9 cellular contexts compared by ENCODE assay signal in the genomic region with DNA sequence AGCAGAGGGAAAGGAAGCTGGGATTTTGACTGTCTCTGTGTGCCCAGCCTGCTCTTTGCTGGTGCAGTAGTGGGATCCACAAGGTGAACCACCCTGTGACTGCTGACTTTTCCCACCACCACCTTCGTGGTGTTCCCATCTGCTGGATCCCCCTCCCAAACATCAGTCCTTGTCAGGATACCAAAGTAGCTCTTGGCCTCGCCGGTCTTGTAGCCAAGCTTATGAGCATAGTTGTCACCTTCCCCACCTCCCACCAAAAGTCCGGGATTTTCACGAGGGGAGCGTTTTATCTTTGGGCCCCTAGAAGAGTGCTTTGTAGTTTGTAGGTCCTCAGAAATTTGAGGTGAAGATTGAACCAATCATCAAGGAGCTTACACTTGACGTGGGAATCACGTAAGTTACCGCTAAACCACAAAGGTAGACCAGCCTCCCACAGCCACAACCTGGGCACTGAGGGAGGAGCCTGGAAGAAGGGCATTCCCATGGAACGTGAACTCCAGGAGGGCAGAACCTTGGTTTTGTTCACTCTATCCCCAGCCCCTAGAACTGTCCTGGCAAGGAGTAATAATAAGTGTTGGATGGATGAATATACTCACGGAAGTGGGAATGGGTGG. TPM values are rescaled to one million over a fixed set of nuclear protein-coding genes. Genes with fewer than 3 reads are reported as not detected.
DNase-seq lines count a peak whose midpoint lies in the region; ATAC-seq and TF ChIP-seq lines count a peak whose summit lies in the region.
"Had no signal": no experiment of that assay in that cellular context is flagged by ENCODE, and none has a peak within 500 bp of the region (broad histone marks: within the 10 kb centered on the region; RNA-seq: fewer than 3 reads in every experiment).

No MANE protein-coding gene starts in this region.

- no peak for TF ChIP-seq CTCF in VCaP (conservative IDR thresholded peaks at IDR 0.05)
- no peak for TF ChIP-seq CTCF in gastroesophageal sphincter (IDR thresholded peaks at IDR 0.05)

- no peak overlapping the region for H3K27ac Mint-ChIP-seq in stimulated activated memory B cell treated with anti-CD40 and anti-IgM and Interleukin-4, amounts not matched to agents 10 μg/mL and 1 μg/mL and 100 μg/mL, for 72 hours

- peaks cover 0 to 67% (median 22%) of the 10 kb centered on the region in 3 donors for H3K4me1 ChIP-seq in gastroesophageal sphincter

- H3K4me3 ChIP-seq in gastroesophageal sphincter: peak overlapping the region; percentile 95 to 97

- H3K27ac ChIP-seq in VCaP (peak overlapping the region; percentile 95), gastroesophageal sphincter (peak overlapping the region in 3 of 4 donors; percentile 93 to 94 (median 94))

- H3K9me3 Mint-ChIP-seq in stimulated activated memory B cell treated with anti-CD40 and anti-IgM and Interleukin-4, amounts not matched to agents 10 μg/mL and 1 μg/mL and 100 μg/mL, for 72 hours: no peaks in the 10 kb centered on the region

- DNase-seq in NCI-H2227 (lab: John Stamatoyannopoulos, UW; ENCODE audit: unreplicated experiment): peak; percentile 9
- DNase-seq in NCI-H2227 treated with DMSO at 0.1 percent for 48 hours (lab: John Stamatoyannopoulos, UW): no peak
- DNase-seq in DMS 273 treated with DMSO at 0.1 percent for 48 hours (lab: John Stamatoyannopoulos, UW): no peak
- no peak for DNase-seq in activated CD8-positive, alpha-beta memory T cell treated with anti-CD3 and anti-CD28 coated beads for 24 hours

- peaks cover 0 to 11% of the 10 kb centered on the region in 2 donors for H3K36me3 ChIP-seq in gastroesophageal sphincter

- no peak for TF ChIP-seq POLR2A in gastroesophageal sphincter (IDR thresholded peaks at IDR 0.05)

- no peak for ATAC-seq in gastroesophageal sphincter
- no peak for ATAC-seq in stimulated activated memory B cell treated with anti-CD40 and anti-IgM and Interleukin-4, amounts not matched to agents 10 μg/mL and 1 μg/mL and 100 μg/mL, for 72 hours
- ATAC-seq in HG03039 (IDR thresholded peaks at IDR 0.05; ENCODE audit: unreplicated experiment): no peak

- no peaks in the 10 kb centered on the region for H3K27me3 Mint-ChIP-seq in stimulated activated memory B cell treated with anti-CD40 and anti-IgM and Interleukin-4, amounts not matched to agents 10 μg/mL and 1 μg/mL and 100 μg/mL, for 72 hours

- H3K9me3 ChIP-seq in gastroesophageal sphincter: no peaks in the 10 kb centered on the region

- peaks cover 53% of the 10 kb centered on the region for H3K4me1 Mint-ChIP-seq in stimulated activated memory B cell treated with anti-CD40 and anti-IgM and Interleukin-4, amounts not matched to agents 10 μg/mL and 1 μg/mL and 100 μg/mL, for 72 hours

- H3K27me3 ChIP-seq in gastroesophageal sphincter: no peaks in the 10 kb centered on the region

- TF ChIP-seq EP300 in gastroesophageal sphincter (IDR thresholded peaks at IDR 0.05): no peak

- 71% methylated on average over 5 of the region's 11 CpGs; no CpG with 5 or more reads in 1 of the 2 donors for WGBS in gastroesophageal sphincter (ENCODE audit: low coverage in 1 of 2), 2 donors

- peaks cover 5% of the 10 kb centered on the region for H3K36me3 Mint-ChIP-seq in stimulated activated memory B cell treated with anti-CD40 and anti-IgM and Interleukin-4, amounts not matched to agents 10 μg/mL and 1 μg/mL and 100 μg/mL, for 72 hours

- peak overlapping the region; percentile 79 for H3K4me3 Mint-ChIP-seq in stimulated activated memory B cell treated with anti-CD40 and anti-IgM and Interleukin-4, amounts not matched to agents 10 μg/mL and 1 μg/mL and 100 μg/mL, for 72 hours

RNA-seq across cellular contexts. Expression of a gene that starts 0.9 kb away (rescaled TPM):
- total RNA-seq in gastroesophageal sphincter: 10 to 100 TPM; 43.9 to 67.5 (median 51.4) TPM

RNA-seq across cellular contexts. Expression of a gene that starts 36.7 kb away (rescaled TPM):
- under 1 TPM in 2 of 4 donors, not detected in 2; 0.12 to 0.13 TPM for total RNA-seq in gastroesophageal sphincter
- total RNA-seq: H4 had no signal
